Comparison of ENCODE assay signal across 29 cellular contexts in the genomic region with DNA sequence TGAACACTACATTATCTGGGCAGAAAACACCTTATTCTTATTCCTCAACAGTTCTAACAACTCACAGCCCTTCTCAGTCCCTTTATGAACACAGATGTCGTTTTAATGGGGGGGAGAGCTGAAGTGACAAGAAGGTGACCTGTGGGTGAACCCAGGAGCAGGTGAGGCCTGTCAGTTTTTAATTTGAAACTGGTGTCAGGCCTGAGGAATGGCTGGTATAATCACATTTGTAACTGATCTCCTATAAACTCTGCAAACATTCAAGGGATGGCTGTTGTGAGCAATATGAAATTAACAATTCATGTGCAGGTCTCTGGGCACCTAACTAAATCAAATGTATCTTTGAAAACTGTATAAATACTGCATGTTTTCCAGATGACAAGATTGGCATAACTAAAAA.
"Had no signal": no experiment of that assay in that cellular context is flagged by ENCODE, and none has a peak within 500 bp of the region (broad histone marks: within the 10 kb centered on the region; RNA-seq: fewer than 3 reads in every experiment).

No MANE protein-coding gene starts in this region.

- H3K9me3 ChIP-seq: ascending aorta, body of pancreas, Peyer's patch, SJCRH30 had no signal

- H3K4me1 ChIP-seq: ascending aorta, body of pancreas, Peyer's patch, SJCRH30 had no signal

- H3K27ac ChIP-seq: ascending aorta, body of pancreas, Peyer's patch, RWPE1, SJCRH30 had no signal

- DNase-seq: activated CD4-positive, alpha-beta T cell treated with anti-CD3 and anti-CD28 coated beads for 48 hours; activated CD4-positive, alpha-beta T cell treated with anti-CD3 and anti-CD28 coated beads, Interleukin-2, amount 50 U/mL, for 4 hours; activated CD4-positive, CD25-positive, alpha-beta regulatory T cell treated with anti-CD3 and anti-CD28 coated beads, Interleukin-2, amount 50 U/mL, for 72 hours; activated CD8-positive, alpha-beta T cell treated with anti-CD3 and anti-CD28 coated beads, Interleukin-2, amount 10 ng/mL, durations not matched to agents 7 days and 5 days; activated effector memory CD4-positive, alpha-beta T cell treated with Interleukin-2 at 50 U/mL for 16 hours; activated naive CD4-positive, alpha-beta T cell; activated naive CD8-positive, alpha-beta T cell treated with anti-CD3 and anti-CD28 coated beads, Interleukin-2, amount 50 U/mL, for 24 hours; activated T-cell treated with anti-CD3 and anti-CD28 coated beads, Interleukin-2, amount 50 U/mL, for 24 hours; amniotic stem cell; body of pancreas; central memory CD4-positive, alpha-beta T cell; cortex of kidney; KG1; NCI-H1048; NCI-H1436 treated with DMSO at 0.1 percent for 48 hours; NCI-H187; NCI-H345; NCI-H524; NCI-H748 treated with DMSO at 0.1 percent for 48 hours; NK-92 treated with Interleukin-12 subunit alpha and Interleukin-12 subunit beta, amount 100 ng/mL, for 24 hours; Peyer's patch; Right ventricle myocardium superior; SJCRH30; T-helper 17 cell; T-helper 9 cell had no signal

- H3K36me3 ChIP-seq: ascending aorta, Peyer's patch, SJCRH30 had no signal

- H3K27me3 ChIP-seq: ascending aorta, body of pancreas, Peyer's patch, SJCRH30 had no signal

- H3K4me3 ChIP-seq: ascending aorta, body of pancreas, Peyer's patch, SJCRH30 had no signal

- ATAC-seq: activated CD8-positive, alpha-beta T cell treated with anti-CD3 and anti-CD28 coated beads, Interleukin-2, amount 10 ng/mL, durations not matched to agents 7 days and 5 days; activated naive CD4-positive, alpha-beta T cell treated with anti-CD3 and anti-CD28 coated beads, Interleukin-2, amount 50 U/mL, for 72 hours; activated naive CD8-positive, alpha-beta T cell treated with anti-CD3 and anti-CD28 coated beads, Interleukin-2, amount 50 U/mL, for 24 hours; body of pancreas; T-helper 17 cell; WTC11 had no signal
